In genomic region chr14:95061317-95062093, GRCh38 we compare ENCODE assay signal across 18 cellular contexts.
A peak's percentile ranks its signal among the peaks of the same experiment; 100 is the strongest.
DNase-seq lines count a peak whose midpoint lies in the region; ATAC-seq and TF ChIP-seq lines count a peak whose summit lies in the region.
"Had no signal": no experiment of that assay in that cellular context is flagged by ENCODE, and none has a peak within 500 bp of the region (broad histone marks: within the 10 kb centered on the region; RNA-seq: fewer than 3 reads in every experiment).

No MANE protein-coding gene starts in this region.

- no peak for ATAC-seq in stimulated activated naive CD8-positive, alpha-beta T cell treated with anti-CD3 and anti-CD28 coated beads, Interleukin-15, amount 100 ng/mL, for 72 hours
- no peak for ATAC-seq in stimulated activated naive CD8-positive, alpha-beta T cell treated with anti-CD3 and anti-CD28 coated beads, Interleukin-15, Interleukin-2, amounts not matched to agents 100 U/mL and 50 U/mL, for 24 hours

- H3K27me3 ChIP-seq in SJSA1 (replicated peaks) (no peaks in the 10 kb centered on the region), neural progenitor cell (no peaks in the 10 kb centered on the region)
- H3K27me3 ChIP-seq: BLaER1 had no signal

- H3K79me2 ChIP-seq in neural progenitor cell (ENCODE audit: low read depth): no peaks in the 10 kb centered on the region

- H3K9me3 Mint-ChIP-seq in stimulated activated naive CD8-positive, alpha-beta T cell treated with anti-CD3 and anti-CD28 coated beads, Interleukin-15, amount 100 ng/mL, for 72 hours: no peaks in the 10 kb centered on the region
- H3K9me3 Mint-ChIP-seq in neural progenitor cell (peaks cover 2% of the 10 kb centered on the region), endothelial cell (ENCODE audit: unreplicated experiment) (no peaks in the 10 kb centered on the region)
- H3K9me3 Mint-ChIP-seq: CD4-positive, alpha-beta memory T cell; IgD-negative memory B cell had no signal

- peaks cover 20% of the 10 kb centered on the region for H3K4me1 Mint-ChIP-seq in stimulated activated naive CD8-positive, alpha-beta T cell treated with anti-CD3 and anti-CD28 coated beads, Interleukin-15, amount 100 ng/mL, for 72 hours
- H3K4me1 Mint-ChIP-seq in neural progenitor cell: peaks cover 18% of the 10 kb centered on the region
- peaks cover 2% of the 10 kb centered on the region for H3K4me1 Mint-ChIP-seq in endothelial cell (ENCODE audit: unreplicated experiment)
- H3K4me1 Mint-ChIP-seq: IgD-negative memory B cell had no signal

- no peak overlapping the region for H3K27ac ChIP-seq in SJSA1
- H3K27ac ChIP-seq in neural progenitor cell: no peak overlapping the region
- H3K27ac ChIP-seq: BLaER1 had no signal

- H3K36me3 Mint-ChIP-seq in neural progenitor cell (no peaks in the 10 kb centered on the region), endothelial cell (ENCODE audit: low read depth, unreplicated experiment) (no peaks in the 10 kb centered on the region)
- H3K36me3 Mint-ChIP-seq: CD4-positive, alpha-beta memory T cell; IgD-negative memory B cell had no signal

- no peak overlapping the region for H3K4me2 ChIP-seq in neural progenitor cell
- H3K4me2 ChIP-seq: BLaER1 had no signal

- H3K27me3 Mint-ChIP-seq in stimulated activated naive CD8-positive, alpha-beta T cell treated with anti-CD3 and anti-CD28 coated beads, Interleukin-15, amount 100 ng/mL, for 72 hours: no peaks in the 10 kb centered on the region
- H3K27me3 Mint-ChIP-seq in neural progenitor cell (ENCODE audit: insufficient read depth, low read depth): peaks cover 12% of the 10 kb centered on the region
- H3K27me3 Mint-ChIP-seq in endothelial cell (ENCODE audit: unreplicated experiment): peaks cover 3% of the 10 kb centered on the region

- H2AFZ ChIP-seq in neural progenitor cell (replicated peaks): no peak overlapping the region

- H4K20me1 ChIP-seq in neural progenitor cell (ENCODE audit: low read depth): no peaks in the 10 kb centered on the region
- H4K20me1 ChIP-seq: BLaER1 had no signal

- H3K27ac Mint-ChIP-seq in stimulated activated naive CD8-positive, alpha-beta T cell treated with anti-CD3 and anti-CD28 coated beads, Interleukin-15, amount 100 ng/mL, for 72 hours: peak overlapping the region; percentile 27 to 65
- H3K27ac Mint-ChIP-seq in neural progenitor cell: peak overlapping the region; percentile 89
- H3K27ac Mint-ChIP-seq in endothelial cell (ENCODE audit: unreplicated experiment): no peak overlapping the region
- H3K27ac Mint-ChIP-seq: CD4-positive, alpha-beta memory T cell; IgD-negative memory B cell had no signal

- H3K4me1 ChIP-seq in SJSA1 (replicated peaks) (peaks cover 11% of the 10 kb centered on the region), neural progenitor cell (no peaks in the 10 kb centered on the region)
- H3K4me1 ChIP-seq: BLaER1 had no signal

- H3K36me3 ChIP-seq in SJSA1 (no peaks in the 10 kb centered on the region), neural progenitor cell (no peaks in the 10 kb centered on the region)
- H3K36me3 ChIP-seq: BLaER1 had no signal

- no peak for DNase-seq in stimulated activated naive CD8-positive, alpha-beta T cell treated with anti-CD3 and anti-CD28 coated beads, Interleukin-15, amount 100 ng/mL, for 72 hours
- DNase-seq in stimulated activated naive CD8-positive, alpha-beta T cell treated with anti-CD3 and anti-CD28 coated beads, Interleukin-15, Interleukin-2, amounts not matched to agents 100 U/mL and 50 U/mL, for 24 hours: no peak
- peak; percentile 59 to 77 for DNase-seq in SJSA1 (ENCODE audit: low read depth in 1 of 2, low spot score in 2 of 2)
- DNase-seq in neural progenitor cell (ENCODE audit: low spot score): no peak
- DNase-seq in endothelial cell (ENCODE audit: low spot score): no peak
- no peak for DNase-seq in DMS 273 treated with DMSO at 0.1 percent for 48 hours (lab: John Stamatoyannopoulos, UW)
- no peak for DNase-seq in central memory CD4-positive, alpha-beta T cell
- DNase-seq: Calu3; CD4-positive, alpha-beta memory T cell; Karpas-422; MV-4-11; NCI-H1694; NCI-H2081; NCI-H2171 treated with DMSO at 0.1 percent for 48 hours; NCI-H526 treated with DMSO at 0.1 percent for 48 hours; OCI-M1 had no signal

- no peak overlapping the region for H3K9ac ChIP-seq in neural progenitor cell
- H3K9ac ChIP-seq: BLaER1 had no signal

- no peak for TF ChIP-seq CTCF in neural progenitor cell (IDR thresholded peaks at IDR 0.05)
- no peak for TF ChIP-seq CTCF in endothelial cell (IDR thresholded peaks at IDR 0.05; ENCODE audit: unreplicated experiment)

- no peak overlapping the region for H3K4me3 Mint-ChIP-seq in stimulated activated naive CD8-positive, alpha-beta T cell treated with anti-CD3 and anti-CD28 coated beads, Interleukin-15, amount 100 ng/mL, for 72 hours
- H3K4me3 Mint-ChIP-seq in neural progenitor cell (no peak overlapping the region), endothelial cell (ENCODE audit: unreplicated experiment) (no peak overlapping the region)
- H3K4me3 Mint-ChIP-seq: CD4-positive, alpha-beta memory T cell; IgD-negative memory B cell had no signal

- H3K4me3 ChIP-seq in SJSA1 (no peak overlapping the region), neural progenitor cell (no peak overlapping the region)
- H3K4me3 ChIP-seq: BLaER1 had no signal

- no peaks in the 10 kb centered on the region for H3K9me3 ChIP-seq in SJSA1 (replicated peaks)
- no peaks in the 10 kb centered on the region for H3K9me3 ChIP-seq in neural progenitor cell (ENCODE audit: low read depth)
- H3K9me3 ChIP-seq: BLaER1 had no signal

- H3F3A ChIP-seq in neural progenitor cell (ENCODE audit: low read depth): no peaks in the 10 kb centered on the region

Comparison
In these comparisons a context has a peak if more than half of its experiments do, and no peak if none do; other contexts are left out.
1. DNase-seq: peak in SJSA1 (2 of 2); none in stimulated activated naive CD8-positive, alpha-beta T cell treated with anti-CD3 and anti-CD28 coated beads, Interleukin-15, amount 100 ng/mL, for 72 hours (0 of 2), stimulated activated naive CD8-positive, alpha-beta T cell treated with anti-CD3 and anti-CD28 coated beads, Interleukin-15, Interleukin-2, amounts not matched to agents 100 U/mL and 50 U/mL, for 24 hours (single experiment), neural progenitor cell (single experiment), endothelial cell (single experiment), DMS 273 treated with DMSO at 0.1 percent for 48 hours (single experiment) and central memory CD4-positive, alpha-beta T cell (single experiment).